ENCODE assay signal across 3 cellular contexts in the genomic region with DNA sequence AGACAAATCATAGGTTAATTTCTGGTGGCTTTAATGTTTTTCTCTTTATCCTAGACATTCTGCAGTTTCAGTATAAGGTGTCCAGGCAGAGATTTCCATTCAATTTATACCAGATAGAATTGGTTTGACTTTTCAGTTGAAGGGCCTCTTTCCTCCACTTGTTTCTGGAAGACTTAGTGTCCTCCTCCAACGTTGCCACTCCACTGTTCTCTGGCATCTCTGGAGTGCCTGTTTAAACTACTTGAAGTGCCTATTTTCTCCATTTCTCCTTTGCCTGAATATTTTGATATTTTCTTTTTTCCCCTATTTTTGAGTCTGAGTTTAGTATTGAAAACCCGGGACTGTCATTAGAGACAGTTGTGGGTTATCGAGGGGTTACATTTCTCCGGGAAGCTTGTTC. TPM values are rescaled to one million over a fixed set of nuclear protein-coding genes. Genes with fewer than 3 reads are reported as not detected.
"Had no signal": no experiment of that assay in that cellular context is flagged by ENCODE, and none has a peak within 500 bp of the region (broad histone marks: within the 10 kb centered on the region; RNA-seq: fewer than 3 reads in every experiment).

No MANE protein-coding gene starts in this region.

- H3K4me3 ChIP-seq: GM12878 had no signal

- DNase-seq: GDM1, GF-D8 had no signal

RNA-seq across cellular contexts. Expression of a gene that starts 27.7 kb away (rescaled TPM):
- total RNA-seq: GM12878 had no signal
